Comparison of ENCODE assay signal across 1 cellular context in genomic region chr2:177257471-177257870, GRCh38.
TF ChIP-seq lines count a peak whose summit lies in the region.

No MANE protein-coding gene starts in this region.

TF ChIP-seq in IMR-90, 13 proteins besides CTCF, POLR2A, EP300 and RAD21:
- no peak for TF ChIP-seq CHD1 (IDR thresholded peaks at IDR 0.05; ENCODE audit: low read depth, low read length)
- no peak for TF ChIP-seq CEBPB (IDR thresholded peaks at IDR 0.05; ENCODE audit: low read depth, low read length)
- TF ChIP-seq, protein P1, sequence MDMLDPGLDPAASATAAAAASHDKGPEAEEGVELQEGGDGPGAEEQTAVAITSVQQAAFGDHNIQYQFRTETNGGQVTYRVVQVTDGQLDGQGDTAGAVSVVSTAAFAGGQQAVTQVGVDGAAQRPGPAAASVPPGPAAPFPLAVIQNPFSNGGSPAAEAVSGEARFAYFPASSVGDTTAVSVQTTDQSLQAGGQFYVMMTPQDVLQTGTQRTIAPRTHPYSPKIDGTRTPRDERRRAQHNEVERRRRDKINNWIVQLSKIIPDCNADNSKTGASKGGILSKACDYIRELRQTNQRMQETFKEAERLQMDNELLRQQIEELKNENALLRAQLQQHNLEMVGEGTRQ (IDR thresholded peaks at IDR 0.05; ENCODE audit: low read depth, low read length) = no peak
- no peak for TF ChIP-seq BHLHE40 (IDR thresholded peaks at IDR 0.05; ENCODE audit: low read depth, low read length)
- no peak for TF ChIP-seq MAZ (IDR thresholded peaks at IDR 0.05; ENCODE audit: borderline replicate concordance, low read depth, low read length)
- TF ChIP-seq RFX5 (IDR thresholded peaks at IDR 0.05; ENCODE audit: low read depth, low read length) = no peak
- TF ChIP-seq SMC3 (IDR thresholded peaks at IDR 0.05; ENCODE audit: low read depth, low read length) = no peak
- no peak for TF ChIP-seq MAFK (IDR thresholded peaks at IDR 0.05; ENCODE audit: low read depth, low read length)
- TF ChIP-seq, protein P2, sequence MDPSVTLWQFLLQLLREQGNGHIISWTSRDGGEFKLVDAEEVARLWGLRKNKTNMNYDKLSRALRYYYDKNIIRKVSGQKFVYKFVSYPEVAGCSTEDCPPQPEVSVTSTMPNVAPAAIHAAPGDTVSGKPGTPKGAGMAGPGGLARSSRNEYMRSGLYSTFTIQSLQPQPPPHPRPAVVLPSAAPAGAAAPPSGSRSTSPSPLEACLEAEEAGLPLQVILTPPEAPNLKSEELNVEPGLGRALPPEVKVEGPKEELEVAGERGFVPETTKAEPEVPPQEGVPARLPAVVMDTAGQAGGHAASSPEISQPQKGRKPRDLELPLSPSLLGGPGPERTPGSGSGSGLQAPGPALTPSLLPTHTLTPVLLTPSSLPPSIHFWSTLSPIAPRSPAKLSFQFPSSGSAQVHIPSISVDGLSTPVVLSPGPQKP (IDR thresholded peaks at IDR 0.05; ENCODE audit: borderline replicate concordance, low read depth, low read length) = no peak
- TF ChIP-seq RCOR1 (IDR thresholded peaks at IDR 0.05; ENCODE audit: insufficient replicate concordance, low read length) = no peak
- TF ChIP-seq FOS (IDR thresholded peaks at IDR 0.05; ENCODE audit: low read depth, low read length) = no peak
- TF ChIP-seq NFE2L2 (IDR thresholded peaks at IDR 0.05; ENCODE audit: low read depth, low read length) = no peak
- TF ChIP-seq MXI1 (IDR thresholded peaks at IDR 0.05; ENCODE audit: borderline replicate concordance, low read depth, low read length) = no peak
